Comparison of ENCODE assay signal across 16 cellular contexts in the genomic region with DNA sequence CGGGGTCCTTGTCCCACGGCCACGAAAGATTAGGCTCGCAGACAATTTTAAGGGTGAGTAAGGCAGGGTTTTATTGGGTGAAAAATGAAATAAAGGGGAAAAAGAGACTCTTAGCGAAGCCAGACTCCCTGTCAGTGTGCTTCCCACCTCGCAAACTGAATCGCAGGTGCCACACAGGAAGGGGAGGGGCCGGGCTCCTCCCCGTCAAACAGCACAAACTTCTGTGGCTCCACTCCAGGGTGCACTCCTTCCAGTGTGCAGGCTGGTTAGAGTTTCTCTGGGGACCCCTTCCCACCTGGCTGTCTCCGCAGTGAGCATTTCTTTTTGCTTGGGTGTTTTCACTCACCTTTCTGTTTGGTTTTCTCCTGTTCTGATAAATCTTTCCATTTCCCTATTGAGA.
"Had no signal": no experiment of that assay in that cellular context is flagged by ENCODE, and none has a peak within 500 bp of the region (broad histone marks: within the 10 kb centered on the region; RNA-seq: fewer than 3 reads in every experiment).

No MANE protein-coding gene starts in this region.

- DNase-seq: activated CD4-positive, alpha-beta T cell treated with anti-CD3 and anti-CD28 coated beads for 4 hours; amniotic stem cell; erythroblast; heart right ventricle; mammary epithelial cell; naive B cell; pancreas; spleen; stimulated activated CD4-positive, alpha-beta T cell treated with anti-CD3 and anti-CD28 coated beads, Interleukin-1b, Interleukin-23, amount 100 ng/mL, for 48 hours had no signal

- H3K4me1 ChIP-seq: gastroesophageal sphincter, heart right ventricle, pancreas, spleen had no signal

- H3K36me3 Mint-ChIP-seq: activated naive CD4-positive, alpha-beta T cell treated with anti-CD3 and anti-CD28 coated beads, Interleukin-2, amount 50 U/mL, for 24 hours had no signal

- H3K27ac Mint-ChIP-seq: activated naive CD4-positive, alpha-beta T cell treated with anti-CD3 and anti-CD28 coated beads, Interleukin-2, amount 50 U/mL, for 24 hours; activated T-helper 2 cell treated with anti-CD3 and anti-CD28 coated beads, Interferon-gamma antibody, Interleukin-2, Interleukin-4, amounts not matched to agents 10 μg/mL and 5 μg/mL and 100 μg/mL, durations not matched to agents 14 hours and 24 hours and 36 hours; T-helper 1 cell treated with Interleukin-12 subunit alpha and Interleukin-12 subunit beta and Interleukin-4 antibody, amounts not matched to agents 30 μg/mL and 1 μg/mL, for 36 hours had no signal

- H3K27me3 ChIP-seq: gastroesophageal sphincter, heart right ventricle, pancreas, spleen had no signal

- H3K9me3 ChIP-seq: pancreas, thoracic aorta had no signal

- H3K4me3 Mint-ChIP-seq: activated naive CD4-positive, alpha-beta T cell treated with anti-CD3 and anti-CD28 coated beads, Interleukin-2, amount 50 U/mL, for 24 hours; naive B cell; T-helper 1 cell treated with Interleukin-12 subunit alpha and Interleukin-12 subunit beta and Interleukin-4 antibody, amounts not matched to agents 30 μg/mL and 1 μg/mL, for 36 hours had no signal

- ATAC-seq: gastroesophageal sphincter, heart right ventricle, pancreas, sciatic nerve had no signal

- H3K27ac ChIP-seq: gastroesophageal sphincter, heart right ventricle, pancreas, spleen, thoracic aorta, WERI-Rb-1 had no signal

- H3K4me3 ChIP-seq: gastroesophageal sphincter, heart right ventricle, pancreas, spleen, thoracic aorta had no signal

- H3K9me3 Mint-ChIP-seq: activated T-helper 2 cell treated with anti-CD3 and anti-CD28 coated beads, Interferon-gamma antibody, Interleukin-2, Interleukin-4, amounts not matched to agents 10 μg/mL and 5 μg/mL and 100 μg/mL, durations not matched to agents 14 hours and 24 hours and 36 hours had no signal

- H3K4me1 Mint-ChIP-seq: naive B cell had no signal

- H3K36me3 ChIP-seq: gastroesophageal sphincter, heart right ventricle, pancreas, spleen, thoracic aorta, WERI-Rb-1 had no signal
